22 cellular contexts compared by ENCODE assay signal in the genomic region with DNA sequence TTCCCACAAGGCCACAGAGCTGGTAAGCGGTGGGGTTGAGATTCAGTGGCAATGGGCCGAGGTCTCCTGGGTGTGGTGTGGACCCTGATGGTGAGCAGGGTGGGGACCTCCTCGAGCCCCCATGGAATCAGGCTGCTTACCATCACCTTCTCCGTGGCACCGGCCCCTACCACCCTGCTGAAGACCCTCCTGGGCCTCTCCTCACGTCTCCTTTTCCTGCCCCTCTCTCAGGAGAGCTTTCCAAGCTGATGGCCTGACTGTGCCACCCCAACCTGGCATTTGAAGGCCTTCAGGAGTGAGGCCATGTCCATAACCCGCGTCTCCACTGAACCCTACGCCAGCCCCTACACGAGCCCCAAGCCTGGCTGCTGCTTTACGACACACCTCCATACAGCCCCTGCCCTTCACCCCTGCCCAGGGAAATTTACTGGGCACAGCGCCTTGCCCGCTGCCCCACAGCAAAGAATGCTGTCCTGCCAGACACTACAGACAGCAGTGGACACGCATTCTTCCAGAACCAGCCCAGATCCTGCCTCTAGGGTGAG. TPM values are rescaled to one million over a fixed set of nuclear protein-coding genes. Genes with fewer than 3 reads are reported as not detected.
DNase-seq lines count a peak whose midpoint lies in the region; ATAC-seq and TF ChIP-seq lines count a peak whose summit lies in the region.
"Had no signal": no experiment of that assay in that cellular context is flagged by ENCODE, and none has a peak within 500 bp of the region (broad histone marks: within the 10 kb centered on the region; RNA-seq: fewer than 3 reads in every experiment).

No MANE protein-coding gene starts in this region.

- no peak for TF ChIP-seq CTCF in HFFc6 (IDR thresholded peaks at IDR 0.05)

- DNase-seq in activated CD8-positive, alpha-beta memory T cell treated with anti-CD3 and anti-CD28 coated beads, Interleukin-2, amount 50 U/mL, for 48 hours, result peak; percentile 41
- no peak for DNase-seq in activated CD8-positive, alpha-beta memory T cell treated with anti-CD3 and anti-CD28 coated beads, Interleukin-2, amount 50 U/mL, for 4 hours
- no peak for DNase-seq in HFFc6
- peak; percentile 4 for DNase-seq in hepatic stellate cell (ENCODE audit: low spot score)
- DNase-seq in sciatic nerve (ENCODE audit: low spot score), result peak; percentile 51
- DNase-seq in NCI-H2227 (lab: John Stamatoyannopoulos, UW; ENCODE audit: unreplicated experiment), result no peak
- no peak for DNase-seq in NCI-H748 treated with DMSO at 0.1 percent for 48 hours (lab: John Stamatoyannopoulos, UW)
- DNase-seq: activated B cell treated with CpG ODN at 0.5 μM for 24 hours; activated CD8-positive, alpha-beta T cell treated with anti-CD3 and anti-CD28 coated beads for 36 hours; activated naive CD8-positive, alpha-beta T cell treated with anti-CD3 and anti-CD28 coated beads, Interleukin-2, amount 50 U/mL, for 24 hours; BE2C; DND-41; foreskin melanocyte; HCEC 1CT; midbrain; NCI-H1092 treated with DMSO at 0.1 percent for 48 hours; NCI-H2081 treated with DMSO at 0.1 percent for 48 hours; NCI-H510A treated with DMSO at 0.1 percent for 48 hours; stimulated activated CD4-positive, alpha-beta T cell treated with anti-CD3 and anti-CD28 coated beads, Interleukin-4, amount 100 ng/mL, for 4 hours had no signal

- H3K4me3 Mint-ChIP-seq in HFFc6, result no peak overlapping the region
- H3K4me3 Mint-ChIP-seq: activated B cell treated with CpG ODN at 0.5 μM for 24 hours; activated CD8-positive, alpha-beta T cell treated with anti-CD3 and anti-CD28 coated beads for 36 hours; activated naive CD8-positive, alpha-beta T cell treated with anti-CD3 and anti-CD28 coated beads, Interleukin-2, amount 50 U/mL, for 24 hours; neural progenitor cell had no signal

- intact Hi-C loops in sciatic nerve (cut with DNase I), result loop anchor here (10.0 kb wide), 1 partner anchor 47 kb away; no protein-coding TSS in a partner anchor

- H3K4me1 Mint-ChIP-seq in HFFc6 (ENCODE audit: low read depth), result peaks cover 19% of the 10 kb centered on the region; the same call in 1 of the 2 replicates
- H3K4me1 Mint-ChIP-seq: activated B cell treated with CpG ODN at 0.5 μM for 24 hours; activated naive CD8-positive, alpha-beta T cell treated with anti-CD3 and anti-CD28 coated beads, Interleukin-2, amount 50 U/mL, for 24 hours had no signal

- ATAC-seq in sciatic nerve (no peak), HG03342 (IDR thresholded peaks at IDR 0.05; ENCODE audit: unreplicated experiment) (no peak)
- ATAC-seq: activated CD8-positive, alpha-beta T cell treated with anti-CD3 and anti-CD28 coated beads for 36 hours; activated naive CD8-positive, alpha-beta T cell treated with anti-CD3 and anti-CD28 coated beads, Interleukin-2, amount 50 U/mL, for 24 hours; SK-N-SH treated with all-trans-retinoic acid at 6 μM for 48 hours had no signal

- H3K36me3 Mint-ChIP-seq in HFFc6 (ENCODE audit: low read depth), result peaks cover 25% of the 10 kb centered on the region; the same call in 1 of the 2 replicates

- H3K27me3 Mint-ChIP-seq in HFFc6 (ENCODE audit: insufficient read depth), result peaks cover 24% of the 10 kb centered on the region
- H3K27me3 Mint-ChIP-seq: activated B cell treated with CpG ODN at 0.5 μM for 24 hours; activated CD8-positive, alpha-beta T cell treated with anti-CD3 and anti-CD28 coated beads for 36 hours; activated naive CD8-positive, alpha-beta T cell treated with anti-CD3 and anti-CD28 coated beads, Interleukin-2, amount 50 U/mL, for 24 hours had no signal

- H3K27ac Mint-ChIP-seq in HFFc6, result peak overlapping the region; percentile 8
- H3K27ac Mint-ChIP-seq: activated B cell treated with CpG ODN at 0.5 μM for 24 hours; activated CD8-positive, alpha-beta T cell treated with anti-CD3 and anti-CD28 coated beads for 36 hours; activated naive CD8-positive, alpha-beta T cell treated with anti-CD3 and anti-CD28 coated beads, Interleukin-2, amount 50 U/mL, for 24 hours; neural progenitor cell had no signal

- H3K9me3 Mint-ChIP-seq in HFFc6, result no peaks in the 10 kb centered on the region
- H3K9me3 Mint-ChIP-seq: activated B cell treated with CpG ODN at 0.5 μM for 24 hours; activated CD8-positive, alpha-beta T cell treated with anti-CD3 and anti-CD28 coated beads for 36 hours; activated naive CD8-positive, alpha-beta T cell treated with anti-CD3 and anti-CD28 coated beads, Interleukin-2, amount 50 U/mL, for 24 hours; neural progenitor cell had no signal

RNA-seq across cellular contexts. Expression of a gene that starts 55.4 kb away (rescaled TPM):
- total RNA-seq in HFFc6 (2021; fragmentation: NEBNext Ultra II Directional; extraction: Animal tissue kit (Norgen Biotek cat#: 25700)), result 10 to 100 TPM; 11.8 to 13.6 (median 12.6) TPM
- 27.6 TPM for total RNA-seq in sciatic nerve

Comparison
In these comparisons a context has a peak if more than half of its experiments do, and no peak if none do; other contexts are left out.
1. DNase-seq: peak in activated CD8-positive, alpha-beta memory T cell treated with anti-CD3 and anti-CD28 coated beads, Interleukin-2, amount 50 U/mL, for 48 hours (single experiment), hepatic stellate cell (single experiment) and sciatic nerve (single experiment); none in activated CD8-positive, alpha-beta memory T cell treated with anti-CD3 and anti-CD28 coated beads, Interleukin-2, amount 50 U/mL, for 4 hours (single experiment), HFFc6 (single experiment), NCI-H2227 (single experiment) and NCI-H748 treated with DMSO at 0.1 percent for 48 hours (single experiment).